Comparison of ENCODE assay signal across 8 cellular contexts in the genomic region with DNA sequence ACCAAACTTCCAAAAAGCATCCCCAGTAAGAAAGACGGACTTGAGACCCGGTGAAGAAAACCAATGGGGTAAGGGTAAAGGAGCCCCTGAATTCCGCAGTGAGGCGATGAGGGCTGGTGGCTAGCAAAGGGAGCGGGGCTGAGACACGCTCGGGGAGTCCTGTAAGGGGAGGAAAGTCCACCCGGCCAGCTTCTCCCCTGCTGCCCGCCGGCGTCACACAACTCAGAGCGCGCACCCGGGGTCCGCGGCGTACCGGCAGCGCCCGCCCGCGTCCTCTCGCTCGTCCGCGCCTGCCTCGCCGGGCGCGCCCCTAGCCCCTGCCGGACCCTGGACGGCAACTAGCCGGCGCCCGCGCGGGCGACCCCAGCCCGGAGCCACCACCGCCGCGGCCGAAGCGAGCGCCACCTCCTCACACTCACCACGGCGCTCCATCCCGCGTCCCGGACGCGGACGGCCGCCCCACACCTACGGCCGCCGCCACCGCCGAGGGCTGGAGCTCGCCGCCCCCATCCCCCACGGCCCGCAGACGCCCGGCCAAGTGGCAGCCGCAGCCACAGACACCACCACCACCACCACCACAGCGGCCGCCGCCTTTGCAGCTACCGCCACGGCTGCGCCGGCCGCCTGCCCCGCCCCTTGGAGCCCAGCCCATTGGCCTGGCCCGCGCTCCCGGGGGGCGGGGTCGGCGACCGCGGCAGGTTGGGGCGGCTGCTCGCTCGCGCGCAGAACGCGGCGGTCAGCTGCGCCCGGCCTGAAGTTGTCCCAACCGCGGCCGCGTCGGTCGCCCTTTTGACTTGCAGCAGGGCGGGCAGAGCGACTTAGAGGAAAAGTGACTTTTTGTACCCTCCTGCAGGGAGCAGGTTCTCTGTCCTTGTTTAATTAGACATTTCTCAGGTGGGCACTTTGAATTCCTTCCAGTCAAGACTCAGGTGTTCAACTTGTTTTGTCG. TPM values are rescaled to one million over a fixed set of nuclear protein-coding genes. Genes with fewer than 3 reads are reported as not detected.
DNase-seq lines count a peak whose midpoint lies in the region; ATAC-seq and TF ChIP-seq lines count a peak whose summit lies in the region.

No MANE protein-coding gene starts in this region.

- peak overlapping the region; percentile 67 for H3K4me3 Mint-ChIP-seq in activated naive CD8-positive, alpha-beta T cell treated with anti-CD3 and anti-CD28 coated beads, Interleukin-2, amount 50 U/mL, for 24 hours

- H3K4me3 ChIP-seq in AG09309 (ENCODE audit: control insufficient read depth, low read depth, low read length) (peak overlapping the region; percentile 81), prostate gland (peak overlapping the region; percentile 69 to 84)

- peaks cover 4% of the 10 kb centered on the region for H3K36me3 Mint-ChIP-seq in activated naive CD8-positive, alpha-beta T cell treated with anti-CD3 and anti-CD28 coated beads, Interleukin-2, amount 50 U/mL, for 24 hours (ENCODE audit: low read depth)

- ATAC-seq in GM18505 (IDR thresholded peaks at IDR 0.05; ENCODE audit: unreplicated experiment), result peak; percentile 82
- peak; percentile 67 for ATAC-seq in HG02943 (IDR thresholded peaks at IDR 0.05; ENCODE audit: low read depth, unreplicated experiment)
- ATAC-seq in activated naive CD8-positive, alpha-beta T cell treated with anti-CD3 and anti-CD28 coated beads, Interleukin-2, amount 50 U/mL, for 24 hours, result peak; percentile 49
- peak; percentile 95 to 97 for ATAC-seq in left cardiac atrium

- WGBS in prostate gland, result 2% methylated on average over 59 of the region's 102 CpGs

- no peaks in the 10 kb centered on the region for H3K9me3 ChIP-seq in prostate gland

- no peaks in the 10 kb centered on the region for H3K36me3 ChIP-seq in prostate gland

- peaks cover 72% of the 10 kb centered on the region for H3K27me3 Mint-ChIP-seq in activated naive CD8-positive, alpha-beta T cell treated with anti-CD3 and anti-CD28 coated beads, Interleukin-2, amount 50 U/mL, for 24 hours

- H3K4me1 Mint-ChIP-seq in activated naive CD8-positive, alpha-beta T cell treated with anti-CD3 and anti-CD28 coated beads, Interleukin-2, amount 50 U/mL, for 24 hours, result peaks cover 11% of the 10 kb centered on the region

- H3K27ac Mint-ChIP-seq in activated naive CD8-positive, alpha-beta T cell treated with anti-CD3 and anti-CD28 coated beads, Interleukin-2, amount 50 U/mL, for 24 hours, result peak overlapping the region; percentile 4

- intact Hi-C loops in left cardiac atrium (cut with DNase I) (no loop called here), prostate gland (cut with DNase I) (no loop called here)

- no peaks in the 10 kb centered on the region for H3K27me3 ChIP-seq in prostate gland (replicated peaks; ENCODE audit: insufficient read depth)

- no peak for TF ChIP-seq CTCF in AG09309 (IDR thresholded peaks at IDR 0.05; ENCODE audit: control insufficient read depth, insufficient read depth, low read depth, low read length, missing control alignments)
- no peak for TF ChIP-seq CTCF in prostate gland (IDR thresholded peaks at IDR 0.05)

- TF ChIP-seq POLR2A in GM18505 (IDR thresholded peaks at IDR 0.05; ENCODE audit: borderline replicate concordance, extremely low read depth, insufficient read depth, insufficient read length) (no peak), prostate gland (IDR thresholded peaks at IDR 0.05) (peak; percentile 83)

- H3K4me1 ChIP-seq in prostate gland (replicated peaks), result peaks cover 3% of the 10 kb centered on the region

- no peak for DNase-seq in AG09309 (ENCODE audit: low read depth)
- DNase-seq in NCI-H82 (lab: John Stamatoyannopoulos, UW), result peak; percentile 80
- DNase-seq in activated naive CD8-positive, alpha-beta T cell treated with anti-CD3 and anti-CD28 coated beads, Interleukin-2, amount 50 U/mL, for 24 hours, result peak; percentile 40
- DNase-seq in left cardiac atrium, result peak; percentile 89
- DNase-seq in prostate gland (ENCODE audit: low spot score), result peak; percentile 73
- no peak for DNase-seq in NCI-H1694 treated with DMSO at 0.1 percent for 48 hours (lab: John Stamatoyannopoulos, UW)

- H3K27ac ChIP-seq in prostate gland, result peak overlapping the region; percentile 77 to 85

- H3K9me3 Mint-ChIP-seq in activated naive CD8-positive, alpha-beta T cell treated with anti-CD3 and anti-CD28 coated beads, Interleukin-2, amount 50 U/mL, for 24 hours, result peaks cover 15% of the 10 kb centered on the region

RNA-seq across cellular contexts. Expression of a gene that starts 10.0 kb away (rescaled TPM):
- 10 to 100 TPM; 29.4 to 38.9 TPM for total RNA-seq in left cardiac atrium
- 10 to 100 TPM; 27.8 to 32.9 TPM for total RNA-seq in prostate gland

Comparison
In these comparisons a context has a peak if more than half of its experiments do, and no peak if none do; other contexts are left out.
1. DNase-seq: peak in NCI-H82 (single experiment), activated naive CD8-positive, alpha-beta T cell treated with anti-CD3 and anti-CD28 coated beads, Interleukin-2, amount 50 U/mL, for 24 hours (single experiment), left cardiac atrium (single experiment) and prostate gland (single experiment); none in AG09309 (single experiment) and NCI-H1694 treated with DMSO at 0.1 percent for 48 hours (single experiment).
2. Peak in every context shown above with its lines, with median percentiles within 50 percentile points of each other: ATAC-seq.